Comparison of ENCODE assay signal across 9 cellular contexts in the genomic region with DNA sequence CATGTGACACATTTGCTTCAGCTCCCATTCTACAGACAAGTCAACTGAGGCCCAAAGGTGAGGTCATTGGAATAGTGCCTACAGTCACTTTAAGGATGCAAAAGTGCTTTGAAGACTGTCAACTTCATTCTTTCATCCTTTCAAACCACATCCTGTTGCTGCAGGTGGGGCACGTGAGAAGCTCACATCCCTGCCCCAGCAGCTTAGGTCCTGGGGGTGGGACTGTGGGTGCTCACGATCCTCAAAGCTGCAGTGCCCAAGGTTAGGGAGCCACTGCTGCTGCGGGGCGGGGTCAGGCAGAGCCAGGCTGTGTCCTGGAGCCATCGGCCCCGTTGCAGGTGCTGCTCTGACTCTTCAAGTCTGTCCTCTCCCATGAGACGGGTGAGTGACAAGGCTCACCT. TPM values are rescaled to one million over a fixed set of nuclear protein-coding genes. Genes with fewer than 3 reads are reported as not detected.
DNase-seq lines count a peak whose midpoint lies in the region; ATAC-seq and TF ChIP-seq lines count a peak whose summit lies in the region.
"Had no signal": no experiment of that assay in that cellular context is flagged by ENCODE, and none has a peak within 500 bp of the region (broad histone marks: within the 10 kb centered on the region; RNA-seq: fewer than 3 reads in every experiment).

No MANE protein-coding gene starts in this region.

- H3K4me3 Mint-ChIP-seq in stimulated activated naive CD8-positive, alpha-beta T cell treated with anti-CD3 and anti-CD28 coated beads, Interleukin-15, amount 100 ng/mL, for 72 hours = peak overlapping the region; percentile 85 to 86

- no peak overlapping the region for H3K4me3 ChIP-seq in OCI-LY3 (ENCODE audit: low read length)

- H3K9me3 ChIP-seq in OCI-LY3 (ENCODE audit: insufficient read depth, low read length) = no peaks in the 10 kb centered on the region

- intact Hi-C loops in left colon (cut with DNase I, micrococcal nuclease) = no loop called here

- no peak overlapping the region for H2AFZ ChIP-seq in OCI-LY3 (ENCODE audit: low read depth, low read length)

- peaks cover 10 to 19% of the 10 kb centered on the region in 2 donors for H3K9me3 Mint-ChIP-seq in stimulated activated naive CD8-positive, alpha-beta T cell treated with anti-CD3 and anti-CD28 coated beads, Interleukin-15, amount 100 ng/mL, for 72 hours

- peaks cover 5% of the 10 kb centered on the region; the same call in 1 of the 2 replicates for H3K4me1 ChIP-seq in OCI-LY3 (ENCODE audit: low read length)

- H3K27me3 Mint-ChIP-seq in stimulated activated naive CD8-positive, alpha-beta T cell treated with anti-CD3 and anti-CD28 coated beads, Interleukin-15, amount 100 ng/mL, for 72 hours = no peaks in the 10 kb centered on the region

- H3K27ac Mint-ChIP-seq in stimulated activated naive CD8-positive, alpha-beta T cell treated with anti-CD3 and anti-CD28 coated beads, Interleukin-15, amount 100 ng/mL, for 72 hours = no peak overlapping the region

- TF ChIP-seq CTCF in OCI-LY3 (IDR thresholded peaks at IDR 0.05; ENCODE audit: low read depth, low read length) = no peak

- H3K27ac ChIP-seq in OCI-LY3 (ENCODE audit: low read length) = no peak overlapping the region

- no peaks in the 10 kb centered on the region for H3K79me2 ChIP-seq in OCI-LY3 (ENCODE audit: low read length)

- no peak overlapping the region for H3K9ac ChIP-seq in OCI-LY3 (ENCODE audit: low read length)

- no peaks in the 10 kb centered on the region for H3K36me3 ChIP-seq in OCI-LY3 (replicated peaks; ENCODE audit: low read depth, low read length)

- peak; percentile 30 for ATAC-seq in left colon
- peak; percentile 70 for ATAC-seq in stimulated activated naive CD8-positive, alpha-beta T cell treated with anti-CD3 and anti-CD28 coated beads, Interleukin-15, amount 100 ng/mL, for 72 hours
- ATAC-seq in HG02678 (IDR thresholded peaks at IDR 0.05; ENCODE audit: unreplicated experiment) = no peak
- no peak for ATAC-seq in HG03175 (IDR thresholded peaks at IDR 0.05; ENCODE audit: unreplicated experiment)
- no peak for ATAC-seq in GM21786 (IDR thresholded peaks at IDR 0.05; ENCODE audit: unreplicated experiment)

- H3K4me1 Mint-ChIP-seq in stimulated activated naive CD8-positive, alpha-beta T cell treated with anti-CD3 and anti-CD28 coated beads, Interleukin-15, amount 100 ng/mL, for 72 hours = peaks cover 63% of the 10 kb centered on the region

- H4K20me1 ChIP-seq in OCI-LY3 (ENCODE audit: insufficient read depth, low read length) = no peaks in the 10 kb centered on the region

- peaks cover 30% of the 10 kb centered on the region for H3K27me3 ChIP-seq in OCI-LY3 (ENCODE audit: low read depth, low read length)

- peak; percentile 14 for DNase-seq in activated CD8-positive, alpha-beta memory T cell treated with anti-CD3 and anti-CD28 coated beads, Interleukin-2, amount 50 U/mL, for 24 hours (ENCODE audit: extremely low read depth)
- DNase-seq in left colon = no peak
- DNase-seq in stimulated activated naive CD8-positive, alpha-beta T cell treated with anti-CD3 and anti-CD28 coated beads, Interleukin-15, amount 100 ng/mL, for 72 hours = peak; percentile 46 to 59
- DNase-seq: cerebellar nuclear complex, substantia nigra had no signal

- H3K4me2 ChIP-seq in OCI-LY3 (ENCODE audit: low read length) = peak overlapping the region; percentile 40

RNA-seq across cellular contexts. Expression of gene IER5L, which starts 57.9 kb away (rescaled TPM):
- 1 to 10 TPM; 4.3 to 8.8 TPM for total RNA-seq in left colon

Comparison
In these comparisons a context has a peak if more than half of its experiments do, and no peak if none do; other contexts are left out.
1. DNase-seq: peak in activated CD8-positive, alpha-beta memory T cell treated with anti-CD3 and anti-CD28 coated beads, Interleukin-2, amount 50 U/mL, for 24 hours (single experiment) and stimulated activated naive CD8-positive, alpha-beta T cell treated with anti-CD3 and anti-CD28 coated beads, Interleukin-15, amount 100 ng/mL, for 72 hours (2 of 2); none in left colon (0 of 2).
2. ATAC-seq: peak in left colon (single experiment) and stimulated activated naive CD8-positive, alpha-beta T cell treated with anti-CD3 and anti-CD28 coated beads, Interleukin-15, amount 100 ng/mL, for 72 hours (single experiment); none in HG02678 (single experiment), HG03175 (single experiment) and GM21786 (single experiment).